In genomic region chr12:113292091-113292490, GRCh38 we compare ENCODE assay signal across 20 cellular contexts. TPM values are rescaled to one million over a fixed set of nuclear protein-coding genes. Genes with fewer than 3 reads are reported as not detected.
DNase-seq lines count a peak whose midpoint lies in the region; ATAC-seq lines count a peak whose summit lies in the region.
"Had no signal": no experiment of that assay in that cellular context is flagged by ENCODE, and none has a peak within 500 bp of the region (broad histone marks: within the 10 kb centered on the region; RNA-seq: fewer than 3 reads in every experiment).

No MANE protein-coding gene starts in this region.

- H3K4me3 ChIP-seq in CD4-positive, CD25-positive, alpha-beta regulatory T cell (ENCODE audit: low read depth, low read length), result no peak overlapping the region
- H3K4me3 ChIP-seq: heart right ventricle, thoracic aorta had no signal

- DNase-seq in CD4-positive, CD25-positive, alpha-beta regulatory T cell, result no peak
- DNase-seq in HS-5 (ENCODE audit: low read depth) (peak; percentile 29), renal cortical epithelial cell (ENCODE audit: low read depth) (peak; percentile 32), left lobe of liver (ENCODE audit: low spot score) (no peak), NCI-H524 treated with DMSO at 0.1 percent for 48 hours (lab: John Stamatoyannopoulos, UW) (no peak)
- DNase-seq in effector memory CD8-positive, alpha-beta T cell, result no peak
- DNase-seq: activated CD8-positive, alpha-beta memory T cell treated with anti-CD3 and anti-CD28 coated beads for 24 hours; activated naive CD4-positive, alpha-beta T cell treated with Interleukin-2 at 50 U/mL for 16 hours; Calu3; heart right ventricle; KG1; midbrain; NCI-H1105; NCI-H2171; NCI-H774; occipital lobe; WERI-Rb-1 had no signal

- no peaks in the 10 kb centered on the region for H3K27me3 Mint-ChIP-seq in CD4-positive, CD25-positive, alpha-beta regulatory T cell
- H3K27me3 Mint-ChIP-seq in effector memory CD8-positive, alpha-beta T cell, result no peaks in the 10 kb centered on the region

- no peaks in the 10 kb centered on the region for H3K4me1 Mint-ChIP-seq in CD4-positive, CD25-positive, alpha-beta regulatory T cell
- H3K4me1 Mint-ChIP-seq in effector memory CD8-positive, alpha-beta T cell (ENCODE audit: low read depth in 2 of 2), result no peaks in the 10 kb centered on the region

- peaks cover 27% of the 10 kb centered on the region for H3K36me3 Mint-ChIP-seq in CD4-positive, CD25-positive, alpha-beta regulatory T cell
- H3K36me3 Mint-ChIP-seq in effector memory CD8-positive, alpha-beta T cell (ENCODE audit: insufficient read depth), result peaks cover 7% of the 10 kb centered on the region

- H3K27ac Mint-ChIP-seq in CD4-positive, CD25-positive, alpha-beta regulatory T cell, result peak overlapping the region in 2 of 3 donors; percentile 2 to 63
- peak overlapping the region; percentile 9 to 82 for H3K27ac Mint-ChIP-seq in effector memory CD8-positive, alpha-beta T cell

- H3K4me1 ChIP-seq in CD4-positive, CD25-positive, alpha-beta regulatory T cell (ENCODE audit: control insufficient read depth, insufficient read depth, low read length, poor library complexity, severe bottlenecking), result no peaks in the 10 kb centered on the region

- ATAC-seq in CD4-positive, CD25-positive, alpha-beta regulatory T cell (ENCODE audit: low read depth in 2 of 2), result no peak
- ATAC-seq in effector memory CD8-positive, alpha-beta T cell (replicated peaks), result no peak
- ATAC-seq in left lobe of liver (no peak), esophagus mucosa (no peak)
- ATAC-seq: heart right ventricle, Panc1 had no signal

- H3K36me3 ChIP-seq in CD4-positive, CD25-positive, alpha-beta regulatory T cell (ENCODE audit: control insufficient read depth, insufficient read depth, low read length), result peaks cover 36% of the 10 kb centered on the region
- H3K36me3 ChIP-seq: WERI-Rb-1 had no signal

- H3K4me3 Mint-ChIP-seq in CD4-positive, CD25-positive, alpha-beta regulatory T cell, result no peak overlapping the region
- H3K4me3 Mint-ChIP-seq in effector memory CD8-positive, alpha-beta T cell, result no peak overlapping the region

- H3K9me3 ChIP-seq in CD4-positive, CD25-positive, alpha-beta regulatory T cell (ENCODE audit: control insufficient read depth in 2 of 2, low read length in 2 of 2), result no peaks in the 10 kb centered on the region
- H3K9me3 ChIP-seq: heart right ventricle, thoracic aorta had no signal

- no peak overlapping the region for H3K27ac ChIP-seq in CD4-positive, CD25-positive, alpha-beta regulatory T cell (ENCODE audit: insufficient read depth, low read length, poor library complexity, severe bottlenecking)
- H3K27ac ChIP-seq: heart right ventricle, WERI-Rb-1 had no signal

- no peaks in the 10 kb centered on the region for H3K9me3 Mint-ChIP-seq in CD4-positive, CD25-positive, alpha-beta regulatory T cell
- no peaks in the 10 kb centered on the region for H3K9me3 Mint-ChIP-seq in effector memory CD8-positive, alpha-beta T cell

- H3K27me3 ChIP-seq in CD4-positive, CD25-positive, alpha-beta regulatory T cell (ENCODE audit: control insufficient read depth, insufficient read depth, low read length), result no peaks in the 10 kb centered on the region
- H3K27me3 ChIP-seq: heart right ventricle had no signal

RNA-seq across cellular contexts. Expression of gene SLC8B1, which starts 42.8 kb away (rescaled TPM):
- 77.8 TPM for total RNA-seq in CD4-positive, CD25-positive, alpha-beta regulatory T cell
- 10 to 100 TPM; 47.4 to 95.0 (median 66.1) TPM for polyA plus RNA-seq in CD4-positive, CD25-positive, alpha-beta regulatory T cell
- total RNA-seq in renal cortical epithelial cell (22.8 and 43.8 TPM in 2 replicates), left lobe of liver (23.2 TPM), esophagus mucosa (16.8 TPM)

Comparison
In these comparisons a context has a peak if more than half of its experiments do, and no peak if none do; other contexts are left out.
1. DNase-seq: peak in HS-5 (single experiment) and renal cortical epithelial cell (single experiment); none in CD4-positive, CD25-positive, alpha-beta regulatory T cell (0 of 3), effector memory CD8-positive, alpha-beta T cell (0 of 3), left lobe of liver (single experiment) and NCI-H524 treated with DMSO at 0.1 percent for 48 hours (single experiment).